Comparison of ENCODE assay signal across 15 cellular contexts in the genomic region with DNA sequence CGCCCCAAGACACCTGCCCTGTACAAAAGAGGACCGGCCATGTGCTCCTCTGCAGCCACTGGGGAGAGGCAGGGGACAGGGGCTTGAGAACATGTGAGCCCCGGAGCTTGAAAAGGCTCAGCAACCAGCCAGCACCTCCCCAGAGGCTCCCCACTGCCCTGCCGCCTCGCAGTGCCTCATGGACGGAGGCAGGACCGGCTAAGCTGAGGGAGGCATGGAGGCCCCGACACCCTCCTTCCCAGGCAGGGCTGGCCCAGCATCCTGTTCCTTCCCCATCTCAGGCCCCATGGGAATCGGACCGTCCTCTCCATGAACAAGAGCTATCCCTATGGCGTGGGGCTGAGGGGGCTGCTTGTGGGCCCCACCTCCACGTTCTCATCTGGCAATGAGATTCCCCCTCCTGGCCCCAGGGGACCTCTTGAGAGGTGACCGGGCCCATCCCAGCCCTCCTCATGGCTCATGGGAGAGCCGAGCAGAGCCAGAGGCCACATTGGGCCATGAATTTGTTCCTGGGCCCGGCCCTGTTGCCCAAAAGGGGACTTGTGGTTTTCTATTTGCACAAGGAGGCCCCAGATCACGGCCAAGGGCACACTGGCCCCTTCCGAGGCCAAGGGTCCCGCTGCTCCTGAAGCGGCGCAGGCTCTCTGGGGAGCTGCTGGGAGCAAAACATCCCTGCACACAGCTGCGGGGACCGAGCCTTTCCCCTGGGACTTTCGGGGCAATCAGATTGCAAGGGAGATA.
DNase-seq lines count a peak whose midpoint lies in the region; ATAC-seq and TF ChIP-seq lines count a peak whose summit lies in the region.
"Had no signal": no experiment of that assay in that cellular context is flagged by ENCODE, and none has a peak within 500 bp of the region (broad histone marks: within the 10 kb centered on the region; RNA-seq: fewer than 3 reads in every experiment).

No MANE protein-coding gene starts in this region.

- H3K4me3 Mint-ChIP-seq in stimulated activated memory B cell treated with anti-CD40 and anti-IgM and Interleukin-4, amounts not matched to agents 10 μg/mL and 1 μg/mL and 100 μg/mL, for 72 hours, result no peak overlapping the region
- H3K4me3 Mint-ChIP-seq: CD4-positive, CD25-positive, alpha-beta regulatory T cell; H9 had no signal

- peak; percentile 34 for DNase-seq in NCI-H2171 treated with DMSO at 0.1 percent for 48 hours (lab: John Stamatoyannopoulos, UW)
- DNase-seq in AML-193 (lab: John Stamatoyannopoulos, UW), result no peak
- DNase-seq: CD4-positive, CD25-positive, alpha-beta regulatory T cell; DMS53; GM23248; H9; IMR-90; KBM-7 had no signal

- peak; percentile 18 for ATAC-seq in stimulated activated memory B cell treated with anti-CD40 and anti-IgM and Interleukin-4, amounts not matched to agents 10 μg/mL and 1 μg/mL and 100 μg/mL, for 72 hours
- ATAC-seq in GM19467 (IDR thresholded peaks at IDR 0.05; ENCODE audit: unreplicated experiment) (no peak), HG02970 (IDR thresholded peaks at IDR 0.05; ENCODE audit: low FRiP score, unreplicated experiment) (no peak)
- ATAC-seq: A549 had no signal

- no peak overlapping the region for H3K27ac ChIP-seq in BLaER1 treated with 17β-estradiol and CSF1 and Interleukin-3, amounts not matched to agents 10 nM and 100 nM
- no peak overlapping the region for H3K27ac ChIP-seq in HEK293 (ENCODE audit: extremely low read depth, low read depth, low read length)
- H3K27ac ChIP-seq: A549, GM23248, HL-60 had no signal

- no peaks in the 10 kb centered on the region for H3K9me3 Mint-ChIP-seq in stimulated activated memory B cell treated with anti-CD40 and anti-IgM and Interleukin-4, amounts not matched to agents 10 μg/mL and 1 μg/mL and 100 μg/mL, for 72 hours
- H3K9me3 Mint-ChIP-seq: CD4-positive, CD25-positive, alpha-beta regulatory T cell; H9 had no signal

- peaks cover 100% of the 10 kb centered on the region in 11 experiments for H3K27me3 ChIP-seq in BLaER1 treated with 17β-estradiol and CSF1 and Interleukin-3, amounts not matched to agents 10 nM and 100 nM

- H3K9me3 ChIP-seq in BLaER1 treated with 17β-estradiol and CSF1 and Interleukin-3, amounts not matched to agents 10 nM and 100 nM (replicated peaks in 1 of 11), result no peaks in the 10 kb centered on the region
- H3K9me3 ChIP-seq in HEK293 (ENCODE audit: control insufficient read depth, insufficient read depth, low read depth, low read length), result no peaks in the 10 kb centered on the region
- H3K9me3 ChIP-seq: A549 had no signal

- H3K4me3 ChIP-seq in BLaER1 treated with 17β-estradiol and CSF1 and Interleukin-3, amounts not matched to agents 10 nM and 100 nM, result peak overlapping the region in 2 of 10 experiments; percentile 6 to 41; a peak in 3 of 20 replicates
- no peak overlapping the region for H3K4me3 ChIP-seq in HEK293 (ENCODE audit: low read depth, low read length)
- H3K4me3 ChIP-seq: A549, GM23248 had no signal

- no peaks in the 10 kb centered on the region for H3K36me3 Mint-ChIP-seq in stimulated activated memory B cell treated with anti-CD40 and anti-IgM and Interleukin-4, amounts not matched to agents 10 μg/mL and 1 μg/mL and 100 μg/mL, for 72 hours
- H3K36me3 Mint-ChIP-seq: CD4-positive, CD25-positive, alpha-beta regulatory T cell had no signal

- CTCF ChIA-PET in HEK293 (lab: Yijun Ruan, JAX), result no interaction called here

- TF ChIP-seq CTCF in HEK293 (tag by site-specific recombination; IDR thresholded peaks at IDR 0.05), result no peak

- POLR2A ChIA-PET in HEK293 (lab: Yijun Ruan, JAX), result no interaction called here

- peaks cover 0 to 87% (median 75%) of the 10 kb centered on the region in 11 experiments; a peak in 17 of 22 replicates for H4K20me1 ChIP-seq in BLaER1 treated with 17β-estradiol and CSF1 and Interleukin-3, amounts not matched to agents 10 nM and 100 nM

- H3K4me1 Mint-ChIP-seq in stimulated activated memory B cell treated with anti-CD40 and anti-IgM and Interleukin-4, amounts not matched to agents 10 μg/mL and 1 μg/mL and 100 μg/mL, for 72 hours, result no peaks in the 10 kb centered on the region

- H3K27me3 Mint-ChIP-seq in stimulated activated memory B cell treated with anti-CD40 and anti-IgM and Interleukin-4, amounts not matched to agents 10 μg/mL and 1 μg/mL and 100 μg/mL, for 72 hours, result peaks cover 58% of the 10 kb centered on the region

- peaks cover 15 to 57% (median 45%) of the 10 kb centered on the region in 10 experiments; a peak in 18 of 20 replicates for H3K4me1 ChIP-seq in BLaER1 treated with 17β-estradiol and CSF1 and Interleukin-3, amounts not matched to agents 10 nM and 100 nM
- H3K4me1 ChIP-seq in HEK293 (ENCODE audit: control insufficient read depth, insufficient read depth, low read length), result peaks cover 22% of the 10 kb centered on the region
- H3K4me1 ChIP-seq: A549 had no signal

- H3K36me3 ChIP-seq in BLaER1 treated with 17β-estradiol and CSF1 and Interleukin-3, amounts not matched to agents 10 nM and 100 nM, result no peaks in the 10 kb centered on the region
- peaks cover 0 to 3% of the 10 kb centered on the region in 2 experiments; a peak in 1 of 3 replicates for H3K36me3 ChIP-seq in HEK293 (ENCODE audit: control insufficient read depth in 2 of 2, insufficient read depth in 1 of 2, low read length in 2 of 2)

- H3K27ac Mint-ChIP-seq in stimulated activated memory B cell treated with anti-CD40 and anti-IgM and Interleukin-4, amounts not matched to agents 10 μg/mL and 1 μg/mL and 100 μg/mL, for 72 hours, result no peak overlapping the region

- H3K9ac ChIP-seq in BLaER1 treated with 17β-estradiol and CSF1 and Interleukin-3, amounts not matched to agents 10 nM and 100 nM, result peak overlapping the region in 3 of 11 experiments; percentile 2 to 23 (median 20); a peak in 2 of 22 replicates
- H3K9ac ChIP-seq: GM23248 had no signal

- H3K4me2 ChIP-seq in BLaER1 treated with 17β-estradiol and CSF1 and Interleukin-3, amounts not matched to agents 10 nM and 100 nM, result peak overlapping the region in 10 of 11 experiments; percentile 39 to 95 (median 88); a peak in 18 of 22 replicates
- H3K4me2 ChIP-seq: A549 had no signal

TF ChIP-seq in HEK293, 187 proteins besides CTCF, POLR2A, EP300 and RAD21:
- no peak for TF ChIP-seq ZSCAN30 (tag by site-specific recombination; IDR thresholded peaks at IDR 0.05)
- no peak for TF ChIP-seq BCL11A (tag by site-specific recombination; IDR thresholded peaks at IDR 0.05; ENCODE audit: low read depth)
- no peak for TF ChIP-seq SCRT2 (tag by site-specific recombination; IDR thresholded peaks at IDR 0.05)
- TF ChIP-seq ZNF660 (tag by site-specific recombination; IDR thresholded peaks at IDR 0.05), result no peak
- TF ChIP-seq YY2 (tag by site-specific recombination; IDR thresholded peaks at IDR 0.05), result no peak
- peak; percentile 67 for TF ChIP-seq ZFP69B (tag by site-specific recombination; IDR thresholded peaks at IDR 0.05)
- no peak for TF ChIP-seq TRIM28 (IDR thresholded peaks at IDR 0.05; ENCODE audit: borderline replicate concordance, low read length)
- no peak for TF ChIP-seq ZNF169 (tag by site-specific recombination; IDR thresholded peaks at IDR 0.05)
- no peak for TF ChIP-seq ZBTB8A (tag by site-specific recombination; IDR thresholded peaks at IDR 0.05)
- TF ChIP-seq GLIS2 (tag by site-specific recombination; IDR thresholded peaks at IDR 0.05), result no peak
- TF ChIP-seq TCF7L2 (IDR thresholded peaks at IDR 0.05; ENCODE audit: borderline replicate concordance, low read depth, low read length), result no peak
- peak; percentile 64; the same call in 1 of the 2 replicates for TF ChIP-seq ZNF692 (tag by site-specific recombination; IDR thresholded peaks at IDR 0.05)
- no peak for TF ChIP-seq ZNF416 (tag by site-specific recombination; IDR thresholded peaks at IDR 0.05)
- no peak for TF ChIP-seq ZSCAN16 (tag by site-specific recombination; IDR thresholded peaks at IDR 0.05)
- TF ChIP-seq ZNF514 (tag by site-specific recombination; IDR thresholded peaks at IDR 0.05), result no peak
